In genomic region chr2:235757212-235757611, GRCh38 we compare ENCODE assay signal across 1 cellular context.
TF ChIP-seq lines count a peak whose summit lies in the region.

No MANE protein-coding gene starts in this region.

TF ChIP-seq in HepG2, 621 proteins besides CTCF, POLR2A, EP300 and RAD21 (continued from another document):
- no peak for TF ChIP-seq AFF4 (CRISPR knock-in tag; IDR thresholded peaks at IDR 0.05)
- TF ChIP-seq ZC3H13 (CRISPR knock-in tag; IDR thresholded peaks at IDR 0.05), result no peak
- TF ChIP-seq ZFAT (CRISPR knock-in tag; conservative IDR thresholded peaks at IDR 0.05), result no peak
- TF ChIP-seq ZSCAN21 (CRISPR knock-in tag; IDR thresholded peaks at IDR 0.05; ENCODE audit: borderline replicate concordance), result no peak
- no peak for TF ChIP-seq SP4 (CRISPR knock-in tag; IDR thresholded peaks at IDR 0.05)
- no peak for TF ChIP-seq ZBTB25 (CRISPR knock-in tag; IDR thresholded peaks at IDR 0.05)
TF ChIP-seq in HepG2: peak in this region for 0.
